In the genomic region with DNA sequence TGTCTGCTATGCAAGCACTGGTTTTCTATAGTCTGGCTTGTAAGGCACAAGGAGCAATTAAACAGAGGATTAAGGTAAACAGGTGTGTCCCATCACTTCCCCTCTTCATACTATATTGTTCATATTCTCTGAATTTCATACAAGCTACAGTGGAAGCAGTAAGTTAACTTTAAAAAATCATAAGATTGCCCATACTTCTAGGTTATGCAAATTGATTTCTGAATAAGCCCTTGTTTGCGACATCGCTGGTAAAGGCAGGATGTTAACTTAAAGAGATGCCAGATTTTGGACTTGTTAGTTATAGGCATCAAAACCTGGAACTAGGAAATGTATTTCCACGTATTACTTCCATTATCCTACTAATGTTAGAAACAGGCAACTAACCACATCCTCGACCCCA, we compare ENCODE assay signal across 8 cellular contexts. TPM values are rescaled to one million over a fixed set of nuclear protein-coding genes. Genes with fewer than 3 reads are reported as not detected.
DNase-seq lines count a peak whose midpoint lies in the region; ATAC-seq and TF ChIP-seq lines count a peak whose summit lies in the region.

No MANE protein-coding gene starts in this region.

- no peaks in the 10 kb centered on the region for H3K27me3 ChIP-seq in CD8-positive, alpha-beta T cell (ENCODE audit: insufficient read depth, low read length)
- H3K27me3 ChIP-seq in MM.1S (replicated peaks; ENCODE audit: insufficient read depth, low read length): peaks cover 21% of the 10 kb centered on the region
- H3K27me3 ChIP-seq in ectodermal cell (ENCODE audit: control insufficient read depth, insufficient read depth, low read length, poor library complexity, severe bottlenecking): peaks cover 16% of the 10 kb centered on the region
- H3K27me3 ChIP-seq in neuronal stem cell (ENCODE audit: control insufficient read depth in 3 of 3, insufficient read depth in 3 of 3, low read depth in 1 of 3, low read length in 3 of 3): peaks cover 0 to 12% (median 0%) of the 10 kb centered on the region in 3 experiments

- POLR2A ChIA-PET in CD8-positive, alpha-beta T cell (lab: Charles Lee): interaction anchor here (0.6 to 4.7 kb wide), 18 partner anchors 9 to 121 kb away, joined by 3 to 50 read pairs (median 5); no protein-coding TSS in a partner anchor

- intact Hi-C loops in CD8-positive, alpha-beta T cell (cut with DNase I, micrococcal nuclease): loop anchor here in 1 of 2 experiments (1.0 to 10.0 kb wide), 5 partner anchors 33 to 350 kb away; a partner anchor contains a TSS

- peaks cover 3% of the 10 kb centered on the region for H3K79me1 ChIP-seq in neuronal stem cell (ENCODE audit: low read depth, low read length)

- TF ChIP-seq CTCF in CD8-positive, alpha-beta T cell (IDR thresholded peaks at IDR 0.05): no peak
- no peak for TF ChIP-seq CTCF in MM.1S (IDR thresholded peaks at IDR 0.05; ENCODE audit: low read length)

- peak overlapping the region; percentile 52 for H3K27ac ChIP-seq in CD8-positive, alpha-beta T cell (ENCODE audit: low read depth, low read length)
- H3K27ac ChIP-seq in MM.1S (ENCODE audit: low read length) (no peak overlapping the region), ectodermal cell (ENCODE audit: insufficient read depth, low read depth, low read length, poor library complexity, severe bottlenecking) (no peak overlapping the region), neuronal stem cell (replicated peaks; ENCODE audit: low read length) (no peak overlapping the region)

- no peak overlapping the region for H3K18ac ChIP-seq in neuronal stem cell (ENCODE audit: low read length)

- no peaks in the 10 kb centered on the region for H3K36me3 ChIP-seq in CD8-positive, alpha-beta T cell (ENCODE audit: insufficient read depth, low read length)
- H3K36me3 ChIP-seq in MM.1S (replicated peaks; ENCODE audit: insufficient read depth, low read length) (no peaks in the 10 kb centered on the region), ectodermal cell (ENCODE audit: control insufficient read depth, insufficient read depth, low read length) (no peaks in the 10 kb centered on the region), neuronal stem cell (replicated peaks in 1 of 2; ENCODE audit: control insufficient read depth in 2 of 2, insufficient read depth in 2 of 2, low read length in 2 of 2) (peaks cover 0 to 3% of the 10 kb centered on the region in 2 donors)

- H3K9me2 ChIP-seq in MM.1S (replicated peaks; ENCODE audit: insufficient read depth, low read length): no peaks in the 10 kb centered on the region

- no peaks in the 10 kb centered on the region for H3K27me3 Mint-ChIP-seq in CD8-positive, alpha-beta T cell (ENCODE audit: low read depth)

- H4K91ac ChIP-seq in neuronal stem cell (ENCODE audit: low read depth, low read length, poor library complexity): no peak overlapping the region

- H3K9ac ChIP-seq in MM.1S (ENCODE audit: low read length) (no peak overlapping the region), neuronal stem cell (ENCODE audit: low read depth, low read length, poor library complexity) (no peak overlapping the region)

- peaks cover 23% of the 10 kb centered on the region for H3K36me3 Mint-ChIP-seq in CD8-positive, alpha-beta T cell

- H2AFZ ChIP-seq in MM.1S (ENCODE audit: low read length) (peak overlapping the region; percentile 75; the same call in 1 of the 2 replicates), neuronal stem cell (ENCODE audit: low read length) (peak overlapping the region; percentile 96)

- no peak overlapping the region for H2BK12ac ChIP-seq in neuronal stem cell (ENCODE audit: low read length)

- H3K4me1 ChIP-seq in CD8-positive, alpha-beta T cell (ENCODE audit: insufficient read depth, low read length): peaks cover 28% of the 10 kb centered on the region
- H3K4me1 ChIP-seq in MM.1S (ENCODE audit: low read length): peaks cover 22% of the 10 kb centered on the region
- H3K4me1 ChIP-seq in ectodermal cell (ENCODE audit: control insufficient read depth, insufficient read depth, low read length): peaks cover 6% of the 10 kb centered on the region
- peaks cover 3 to 19% of the 10 kb centered on the region in 2 donors for H3K4me1 ChIP-seq in neuronal stem cell (ENCODE audit: control insufficient read depth in 2 of 2, insufficient read depth in 1 of 2, low read depth in 1 of 2, low read length in 2 of 2)

- H3K4me3 Mint-ChIP-seq in CD8-positive, alpha-beta T cell: peak overlapping the region; percentile 95

- CTCF ChIA-PET in CD8-positive, alpha-beta T cell (lab: Charles Lee): interaction anchor here (0.7 to 3.9 kb wide), 17 partner anchors 12 to 180 kb away, joined by 3 to 36 read pairs (median 6); no protein-coding TSS in a partner anchor

- no peak overlapping the region for H2AK5ac ChIP-seq in neuronal stem cell (ENCODE audit: low read depth, low read length)

- H3F3A ChIP-seq in MM.1S (ENCODE audit: insufficient read depth, low read length): peaks cover 25% of the 10 kb centered on the region

- no peak for ATAC-seq in CD8-positive, alpha-beta T cell
- ATAC-seq in GM21515 (IDR thresholded peaks at IDR 0.05; ENCODE audit: unreplicated experiment): no peak

- no peak overlapping the region for H2BK120ac ChIP-seq in neuronal stem cell (ENCODE audit: low read depth, low read length)

- H4K8ac ChIP-seq in neuronal stem cell (ENCODE audit: low read depth, low read length): no peak overlapping the region

- H3K4me2 ChIP-seq in MM.1S (ENCODE audit: low read depth, low read length) (peak overlapping the region; percentile 94; the same call in 1 of the 2 replicates), neuronal stem cell (ENCODE audit: insufficient read depth, low read length, poor library complexity, severe bottlenecking) (no peak overlapping the region)

- peak overlapping the region; percentile 61 for H3K4me3 ChIP-seq in CD8-positive, alpha-beta T cell (ENCODE audit: low read depth, low read length)
- H3K4me3 ChIP-seq in MM.1S (ENCODE audit: low read length) (peak overlapping the region; percentile 63; the same call in 1 of the 2 replicates), ectodermal cell (ENCODE audit: insufficient read depth, low read depth, low read length) (peak overlapping the region; percentile 65), neuronal stem cell (ENCODE audit: low read length in 2 of 2) (peak overlapping the region in 1 of 2 donors; percentile 95)

- H3K9me3 Mint-ChIP-seq in CD8-positive, alpha-beta T cell: no peaks in the 10 kb centered on the region

- no peak overlapping the region for H2BK5ac ChIP-seq in neuronal stem cell (ENCODE audit: low read length)

- H3K23ac ChIP-seq in neuronal stem cell (ENCODE audit: low read depth, low read length, poor library complexity): no peak overlapping the region

- no peaks in the 10 kb centered on the region for H3K79me2 ChIP-seq in MM.1S (ENCODE audit: low read length)

- no peak overlapping the region for H2BK15ac ChIP-seq in neuronal stem cell (ENCODE audit: low read length)

- H4K20me1 ChIP-seq in MM.1S (ENCODE audit: insufficient read depth, low read length): no peaks in the 10 kb centered on the region

- WGBS in ectodermal cell, 2 experiments: 64% methylated on average over 3 to 4 of the region's 4 CpGs
- no CpG with 5 or more reads among the region's 4 CpGs for WGBS in neuronal stem cell (ENCODE audit: extremely low coverage in 2 of 2, insufficient read length in 2 of 2, insufficient replicate concordance in 1 of 2), 2 donors

- no peak overlapping the region for H3K14ac ChIP-seq in neuronal stem cell (ENCODE audit: low read length)

- no peaks in the 10 kb centered on the region for H3K9me3 ChIP-seq in CD8-positive, alpha-beta T cell (ENCODE audit: low read length)
- no peaks in the 10 kb centered on the region for H3K9me3 ChIP-seq in MM.1S (replicated peaks; ENCODE audit: insufficient read depth, low read length)
- H3K9me3 ChIP-seq in ectodermal cell (ENCODE audit: control insufficient read depth, low read length): no peaks in the 10 kb centered on the region
- H3K9me3 ChIP-seq in neuronal stem cell (replicated peaks in 1 of 2; ENCODE audit: control insufficient read depth in 2 of 2, insufficient read depth in 1 of 2, low read depth in 1 of 2, low read length in 2 of 2): peaks cover 0 to under 1% of the 10 kb centered on the region in 2 donors

- DNase-seq in CD8-positive, alpha-beta T cell: no peak
- DNase-seq in MM.1S (no peak), neuronal stem cell (ENCODE audit: low spot score) (no peak), GM19238 (ENCODE audit: insufficient read length, low spot score) (no peak), NCI-H345 treated with DMSO at 0.1 percent for 48 hours (lab: John Stamatoyannopoulos, UW; ENCODE audit: unreplicated experiment) (no peak), NCI-H774 (lab: John Stamatoyannopoulos, UW) (no peak)

- no peak overlapping the region for H3K4ac ChIP-seq in neuronal stem cell (ENCODE audit: low read length)

- peak overlapping the region; percentile 93 for H3K27ac Mint-ChIP-seq in CD8-positive, alpha-beta T cell

- peaks cover 32% of the 10 kb centered on the region for H3K4me1 Mint-ChIP-seq in CD8-positive, alpha-beta T cell (ENCODE audit: low read depth)

RNA-seq across cellular contexts. Expression of a gene that starts 1.0 kb away (rescaled TPM):
- total RNA-seq in CD8-positive, alpha-beta T cell: 10 to 100 TPM; 80.8 to 83.1 TPM
- polyA plus RNA-seq in ectodermal cell (2013, experiment 1 of 4): 15.9 TPM
- polyA plus RNA-seq in ectodermal cell (2013, experiment 2 of 4): 20.0 TPM
- polyA plus RNA-seq in ectodermal cell (2013, experiment 3 of 4): 15.6 TPM
- 17.3 TPM for polyA plus RNA-seq in ectodermal cell (2013, experiment 4 of 4)
- polyA plus RNA-seq in neuronal stem cell (2013, experiment 1 of 2): 10.3 TPM
- 10.2 TPM for polyA plus RNA-seq in neuronal stem cell (2013, experiment 2 of 2)
